ENCODE assay signal across 16 cellular contexts in the genomic region with DNA sequence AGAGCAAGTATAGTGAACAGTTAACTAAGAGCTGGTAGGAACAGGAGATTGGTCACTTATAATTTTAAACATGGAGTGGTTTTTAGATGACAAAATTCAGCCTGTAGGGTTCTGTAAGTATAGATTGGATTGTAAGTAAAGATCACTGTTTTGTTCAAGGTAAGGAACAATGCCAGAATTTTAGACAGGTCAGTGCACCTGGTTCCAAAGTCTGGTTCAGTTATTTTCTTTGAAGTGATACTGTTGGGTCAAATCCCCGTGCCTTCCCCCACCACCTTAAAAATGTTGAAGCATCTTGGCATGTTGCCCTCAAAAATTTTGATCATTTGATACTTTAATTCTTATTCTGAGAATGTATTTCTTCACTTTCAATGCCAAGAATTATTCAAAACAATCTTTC. TPM values are rescaled to one million over a fixed set of nuclear protein-coding genes. Genes with fewer than 3 reads are reported as not detected.
DNase-seq lines count a peak whose midpoint lies in the region; ATAC-seq, FAIRE-seq and TF ChIP-seq lines count a peak whose summit lies in the region.
"Had no signal": no experiment of that assay in that cellular context is flagged by ENCODE, and none has a peak within 500 bp of the region (broad histone marks: within the 10 kb centered on the region; RNA-seq: fewer than 3 reads in every experiment).

No MANE protein-coding gene starts in this region.

- peaks cover 54% of the 10 kb centered on the region for H3K4me1 Mint-ChIP-seq in activated CD4-positive, alpha-beta T cell treated with anti-CD3 and anti-CD28 coated beads for 36 hours
- peaks cover 73% of the 10 kb centered on the region for H3K4me1 Mint-ChIP-seq in HFFc6 (ENCODE audit: low read depth)
- H3K4me1 Mint-ChIP-seq in central memory CD8-positive, alpha-beta T cell = peaks cover 38% of the 10 kb centered on the region

- no peak overlapping the region for H3K4me3 Mint-ChIP-seq in activated CD4-positive, alpha-beta T cell treated with anti-CD3 and anti-CD28 coated beads for 36 hours
- no peak overlapping the region for H3K4me3 Mint-ChIP-seq in HFFc6
- peak overlapping the region; percentile 1 for H3K4me3 Mint-ChIP-seq in central memory CD8-positive, alpha-beta T cell
- H3K4me3 Mint-ChIP-seq: dendritic cell treated with granulocyte-macrophage colony-stimulating factor and Interleukin-4, amounts not matched to agents 40 ng/mL and 50 ng/mL, for 4 days had no signal

- H3K9ac ChIP-seq in mesenchymal stem cell (ENCODE audit: low read length) = no peak overlapping the region

- intact Hi-C loops in activated CD4-positive, alpha-beta T cell treated with anti-CD3 and anti-CD28 coated beads for 36 hours (cut with DNase I, micrococcal nuclease) = no loop called here
- intact Hi-C loops in pancreas (cut with DNase I) = no loop called here

- peak overlapping the region in 1 of 4 donors; percentile 14 for H3K27ac ChIP-seq in pancreas
- H3K27ac ChIP-seq in mesenchymal stem cell (ENCODE audit: low read length, poor library complexity, severe bottlenecking) = no peak overlapping the region
- H3K27ac ChIP-seq: epithelial cell of prostate had no signal

- 9 to 14% methylated on average over 1 of the region's 1 CpG for WGBS in pancreas, 2 donors
- no CpG with 5 or more reads among the region's 1 CpG for WGBS in mesenchymal stem cell

- no peak overlapping the region for H2BK12ac ChIP-seq in mesenchymal stem cell (ENCODE audit: low read length in 2 of 2)

- H2BK120ac ChIP-seq in mesenchymal stem cell (ENCODE audit: low read depth, low read length) = no peak overlapping the region

- H3K27ac Mint-ChIP-seq in activated CD4-positive, alpha-beta T cell treated with anti-CD3 and anti-CD28 coated beads for 36 hours = peak overlapping the region; percentile 48
- peak overlapping the region; percentile 3; the same call in 1 of the 2 replicates for H3K27ac Mint-ChIP-seq in HFFc6
- peak overlapping the region; percentile 27 for H3K27ac Mint-ChIP-seq in central memory CD8-positive, alpha-beta T cell (ENCODE audit: low read depth)

- no peaks in the 10 kb centered on the region for H3K9me3 ChIP-seq in pancreas
- H3K9me3 ChIP-seq in mesenchymal stem cell (ENCODE audit: control insufficient read depth, low read length) = no peaks in the 10 kb centered on the region
- H3K9me3 ChIP-seq: body of pancreas had no signal

- no peak overlapping the region for H3K23ac ChIP-seq in mesenchymal stem cell (ENCODE audit: low read length in 2 of 2)

- no peak overlapping the region for H2BK15ac ChIP-seq in mesenchymal stem cell (ENCODE audit: low read depth, poor library complexity, severe bottlenecking)

- H3K4me2 ChIP-seq in mesenchymal stem cell (ENCODE audit: low read length, poor library complexity, severe bottlenecking) = no peak overlapping the region

- H3K36me3 Mint-ChIP-seq in activated CD4-positive, alpha-beta T cell treated with anti-CD3 and anti-CD28 coated beads for 36 hours (ENCODE audit: low read depth) = peaks cover 14% of the 10 kb centered on the region
- peaks cover 15% of the 10 kb centered on the region for H3K36me3 Mint-ChIP-seq in HFFc6 (ENCODE audit: low read depth)
- peaks cover 8% of the 10 kb centered on the region for H3K36me3 Mint-ChIP-seq in central memory CD8-positive, alpha-beta T cell (ENCODE audit: insufficient read depth)

- H2BK5ac ChIP-seq in mesenchymal stem cell (ENCODE audit: low read depth, low read length, poor library complexity, severe bottlenecking) = no peak overlapping the region

- no peak for FAIRE-seq in pancreas (lab: Jason Lieb, UNC)
- FAIRE-seq: A204.1 had no signal

- POLR2A ChIA-PET in activated CD4-positive, alpha-beta T cell treated with anti-CD3 and anti-CD28 coated beads for 36 hours (lab: Charles Lee) = no interaction called here

- no peak overlapping the region for H4K8ac ChIP-seq in mesenchymal stem cell (ENCODE audit: low read length)

- H3K36me3 ChIP-seq in pancreas (peaks cover 0 to 3% (median 0%) of the 10 kb centered on the region in 3 donors), mesenchymal stem cell (ENCODE audit: control insufficient read depth in 1 of 2, insufficient read depth in 2 of 2, low read depth in 1 of 2, low read length in 2 of 2) (peaks cover 0 to 14% of the 10 kb centered on the region in 2 experiments)

- no peak overlapping the region for H2AK5ac ChIP-seq in mesenchymal stem cell (ENCODE audit: low read length, severe bottlenecking)

- TF ChIP-seq CTCF in HFFc6 (IDR thresholded peaks at IDR 0.05) = no peak
- no peak for TF ChIP-seq CTCF in pancreas (IDR thresholded peaks at IDR 0.05)

- H3K4me3 ChIP-seq in pancreas (no peak overlapping the region), mesenchymal stem cell (ENCODE audit: insufficient read depth in 1 of 2, low read depth in 1 of 2, low read length in 2 of 2) (no peak overlapping the region)
- H3K4me3 ChIP-seq: body of pancreas had no signal

- ATAC-seq in activated CD4-positive, alpha-beta T cell treated with anti-CD3 and anti-CD28 coated beads for 36 hours = no peak
- no peak for ATAC-seq in central memory CD8-positive, alpha-beta T cell (replicated peaks; ENCODE audit: extremely low read depth, poor library complexity, severe bottlenecking)
- ATAC-seq in pancreas = peak; percentile 22 to 73 (median 54)
- ATAC-seq: body of pancreas had no signal

- H4K91ac ChIP-seq in mesenchymal stem cell (ENCODE audit: low read length) = no peak overlapping the region

- DNase-seq in activated CD4-positive, alpha-beta T cell treated with anti-CD3 and anti-CD28 coated beads for 36 hours = no peak
- DNase-seq in activated CD4-positive, alpha-beta T cell treated with anti-CD3 and anti-CD28 coated beads, Interleukin-2, amount 50 U/mL, for 4 hours = no peak
- DNase-seq in HFFc6 = no peak
- no peak for DNase-seq in central memory CD8-positive, alpha-beta T cell (ENCODE audit: low spot score in 2 of 2)
- no peak for DNase-seq in pancreas
- no peak for DNase-seq in NCI-H748 (lab: John Stamatoyannopoulos, UW; ENCODE audit: unreplicated experiment)
- DNase-seq in NCI-H2171 (lab: John Stamatoyannopoulos, UW) = no peak
- DNase-seq in mesenchymal stem cell = no peak
- DNase-seq: activated naive CD4-positive, alpha-beta T cell; body of pancreas; NCI-H1105 treated with DMSO at 0.1 percent for 48 hours; NCI-H526 treated with DMSO at 0.1 percent for 48 hours; stimulated activated naive CD4-positive, alpha-beta T cell treated with Interleukin-2 at 50 U/mL for 16 hours had no signal

- no peak overlapping the region for H3K14ac ChIP-seq in mesenchymal stem cell (ENCODE audit: low read length in 2 of 2)

- CTCF ChIA-PET in activated CD4-positive, alpha-beta T cell treated with anti-CD3 and anti-CD28 coated beads for 36 hours (lab: Charles Lee) = interaction anchor here (0.6 to 1.2 kb wide), 2 partner anchors 66 to 77 kb away, joined by 3 read pairs; no protein-coding TSS in a partner anchor

- no peaks in the 10 kb centered on the region for H3K27me3 Mint-ChIP-seq in activated CD4-positive, alpha-beta T cell treated with anti-CD3 and anti-CD28 coated beads for 36 hours
- peaks cover 4% of the 10 kb centered on the region for H3K27me3 Mint-ChIP-seq in HFFc6 (ENCODE audit: insufficient read depth)
- no peaks in the 10 kb centered on the region for H3K27me3 Mint-ChIP-seq in central memory CD8-positive, alpha-beta T cell
- H3K27me3 Mint-ChIP-seq: dendritic cell treated with granulocyte-macrophage colony-stimulating factor and Interleukin-4, amounts not matched to agents 40 ng/mL and 50 ng/mL, for 4 days had no signal

- H3K27me3 ChIP-seq in pancreas (no peaks in the 10 kb centered on the region), mesenchymal stem cell (ENCODE audit: control insufficient read depth in 1 of 2, insufficient read depth in 1 of 2, low read length in 2 of 2) (no peaks in the 10 kb centered on the region)
- H3K27me3 ChIP-seq: body of pancreas had no signal

- no peak overlapping the region for H3K18ac ChIP-seq in mesenchymal stem cell (ENCODE audit: low read depth in 1 of 2, low read length in 2 of 2)

- H2AFZ ChIP-seq in mesenchymal stem cell (ENCODE audit: low read depth, low read length) = no peak overlapping the region

- H3K4ac ChIP-seq in mesenchymal stem cell (ENCODE audit: low read depth in 1 of 2, low read length in 2 of 2) = no peak overlapping the region

- H3K4me1 ChIP-seq in pancreas (peaks cover 22 to 52% (median 49%) of the 10 kb centered on the region in 3 donors), mesenchymal stem cell (ENCODE audit: control insufficient read depth, insufficient read depth, low read depth, low read length) (no peaks in the 10 kb centered on the region)

- no peaks in the 10 kb centered on the region for H3K79me1 ChIP-seq in mesenchymal stem cell (replicated peaks; ENCODE audit: low read length, poor library complexity, severe bottlenecking)

- H3K9me3 Mint-ChIP-seq in activated CD4-positive, alpha-beta T cell treated with anti-CD3 and anti-CD28 coated beads for 36 hours (ENCODE audit: low read depth) = no peaks in the 10 kb centered on the region
- no peaks in the 10 kb centered on the region for H3K9me3 Mint-ChIP-seq in HFFc6
- no peaks in the 10 kb centered on the region for H3K9me3 Mint-ChIP-seq in central memory CD8-positive, alpha-beta T cell
- H3K9me3 Mint-ChIP-seq: dendritic cell treated with granulocyte-macrophage colony-stimulating factor and Interleukin-4, amounts not matched to agents 40 ng/mL and 50 ng/mL, for 4 days had no signal

RNA-seq across cellular contexts. Expression of gene RAD23B, which starts 12.9 kb away (rescaled TPM):
- 100 to 1,000 TPM; 114 to 188 TPM for total RNA-seq in activated CD4-positive, alpha-beta T cell treated with anti-CD3 and anti-CD28 coated beads for 36 hours
- 100 to 1,000 TPM; 196 to 222 (median 204) TPM for total RNA-seq in HFFc6 (2021; fragmentation: NEBNext Ultra II Directional; extraction: Animal tissue kit (Norgen Biotek cat#: 25700))
- total RNA-seq in pancreas = 10 to 100 TPM; 50.3 to 81.2 (median 66.9) TPM
- polyA plus RNA-seq in pancreas = 10 to 100 TPM; 19.5 to 28.9 TPM
- polyA plus RNA-seq in mesenchymal stem cell (2013, experiment 1 of 2) = 125 TPM
- 130 TPM for polyA plus RNA-seq in mesenchymal stem cell (2013, experiment 2 of 2)

Comparison
In these comparisons a context has a peak if more than half of its experiments do, and no peak if none do; other contexts are left out.
1. ATAC-seq: peak in pancreas (4 of 4); none in activated CD4-positive, alpha-beta T cell treated with anti-CD3 and anti-CD28 coated beads for 36 hours (single experiment) and central memory CD8-positive, alpha-beta T cell (single experiment).
2. Peak in every context shown above with its lines, with median percentiles within 50 percentile points of each other: H3K27ac Mint-ChIP-seq.